ENCODE assay signal across 12 cellular contexts in the genomic region with DNA sequence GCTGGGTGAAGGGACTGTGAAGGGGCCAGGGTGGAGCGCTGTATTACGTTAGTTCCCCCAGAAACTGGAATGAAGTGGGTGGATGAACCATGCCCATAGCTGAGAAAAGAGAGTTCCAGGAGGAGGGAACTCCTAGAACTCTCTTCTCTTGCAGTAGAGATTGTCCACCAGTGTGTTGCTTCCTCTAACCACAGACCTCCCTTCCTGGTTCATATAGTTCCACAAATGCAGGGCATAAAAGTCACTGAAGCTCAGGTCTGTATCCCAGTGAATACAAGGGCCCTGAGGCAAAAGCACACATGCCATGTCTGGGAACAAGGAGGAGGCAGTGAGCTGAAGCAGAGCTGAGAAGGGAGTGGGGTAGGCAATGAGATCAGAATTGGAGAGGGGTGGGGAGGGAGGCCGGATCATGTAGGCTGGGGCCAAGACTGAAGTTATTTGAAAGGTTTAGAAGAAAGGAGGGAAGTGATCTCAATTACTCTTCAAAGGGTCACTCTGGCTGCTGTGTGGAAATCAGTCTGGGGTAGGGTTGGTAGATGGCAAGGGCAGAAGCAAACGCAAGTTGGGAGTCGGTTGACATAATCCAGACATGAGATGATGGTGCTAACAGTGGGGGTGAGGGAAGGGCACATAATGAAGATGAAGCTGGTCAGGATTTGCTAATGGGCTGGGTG. TPM values are rescaled to one million over a fixed set of nuclear protein-coding genes. Genes with fewer than 3 reads are reported as not detected.
DNase-seq lines count a peak whose midpoint lies in the region; ATAC-seq lines count a peak whose summit lies in the region.
"Had no signal": no experiment of that assay in that cellular context is flagged by ENCODE, and none has a peak within 500 bp of the region (broad histone marks: within the 10 kb centered on the region; RNA-seq: fewer than 3 reads in every experiment).

No MANE protein-coding gene starts in this region.

- H3K36me3 Mint-ChIP-seq in naive thymus-derived CD4-positive, alpha-beta T cell, result no peaks in the 10 kb centered on the region
- H3K36me3 Mint-ChIP-seq: activated naive CD8-positive, alpha-beta T cell had no signal

- CTCF ChIA-PET in naive thymus-derived CD4-positive, alpha-beta T cell (lab: Charles Lee), result no interaction called here

- H3K4me3 ChIP-seq in naive thymus-derived CD4-positive, alpha-beta T cell (ENCODE audit: low read length), result no peak overlapping the region

- H3K27me3 ChIP-seq in naive thymus-derived CD4-positive, alpha-beta T cell (ENCODE audit: control insufficient read depth in 2 of 2, insufficient read depth in 2 of 2, low read length in 2 of 2), result no peaks in the 10 kb centered on the region

- peak; percentile 52 for ATAC-seq in naive thymus-derived CD4-positive, alpha-beta T cell
- ATAC-seq in HG03108 (IDR thresholded peaks at IDR 0.05; ENCODE audit: unreplicated experiment) (no peak), GM18907 (IDR thresholded peaks at IDR 0.05; ENCODE audit: unreplicated experiment) (no peak), GM18861 (IDR thresholded peaks at IDR 0.05; ENCODE audit: unreplicated experiment) (no peak)

- peaks cover 0 to 5% (median 0%) of the 10 kb centered on the region in 7 donors for H3K4me1 Mint-ChIP-seq in naive thymus-derived CD4-positive, alpha-beta T cell

- peaks cover 4 to 24% (median 11%) of the 10 kb centered on the region in 5 donors for H3K27me3 Mint-ChIP-seq in naive thymus-derived CD4-positive, alpha-beta T cell

- DNase-seq in AG08395 (ENCODE audit: low spot score) (peak; percentile 48), NCI-H526 treated with DMSO at 0.1 percent for 48 hours (lab: John Stamatoyannopoulos, UW) (peak; percentile 9), ecto neural progenitor cell (ENCODE audit: low spot score) (peak; percentile 30), amniotic stem cell (lab: John Stamatoyannopoulos, UW) (no peak)
- no peak for DNase-seq in naive thymus-derived CD4-positive, alpha-beta T cell
- DNase-seq: NCI-H1092 had no signal

- H3K4me3 Mint-ChIP-seq in naive thymus-derived CD4-positive, alpha-beta T cell, result no peak overlapping the region
- H3K4me3 Mint-ChIP-seq: activated naive CD8-positive, alpha-beta T cell had no signal

- POLR2A ChIA-PET in naive thymus-derived CD4-positive, alpha-beta T cell (lab: Charles Lee), result no interaction called here

- no peaks in the 10 kb centered on the region for H3K4me1 ChIP-seq in naive thymus-derived CD4-positive, alpha-beta T cell (ENCODE audit: control insufficient read depth in 2 of 2, insufficient read depth in 2 of 2, low read length in 2 of 2)

- intact Hi-C loops in naive thymus-derived CD4-positive, alpha-beta T cell (cut with micrococcal nuclease), result no loop called here

- no peaks in the 10 kb centered on the region for H3K36me3 ChIP-seq in naive thymus-derived CD4-positive, alpha-beta T cell (ENCODE audit: control insufficient read depth in 2 of 3, insufficient read depth in 3 of 3, low read length in 3 of 3)

- H3K27ac ChIP-seq in naive thymus-derived CD4-positive, alpha-beta T cell (ENCODE audit: low read depth, low read length), result no peak overlapping the region
- H3K27ac ChIP-seq: C4-2B had no signal

- no peaks in the 10 kb centered on the region for H3K9me3 ChIP-seq in naive thymus-derived CD4-positive, alpha-beta T cell (ENCODE audit: control insufficient read depth in 2 of 3, low read length in 3 of 3)

- no peak overlapping the region for H3K27ac Mint-ChIP-seq in naive thymus-derived CD4-positive, alpha-beta T cell
- H3K27ac Mint-ChIP-seq: activated naive CD8-positive, alpha-beta T cell had no signal

- peaks cover 0 to 5% (median 1%) of the 10 kb centered on the region in 11 donors for H3K9me3 Mint-ChIP-seq in naive thymus-derived CD4-positive, alpha-beta T cell

RNA-seq across cellular contexts. Expression of a gene that starts 6.5 kb away (rescaled TPM):
- total RNA-seq in naive thymus-derived CD4-positive, alpha-beta T cell, result not detected
- not detected for polyA plus RNA-seq in naive thymus-derived CD4-positive, alpha-beta T cell
- total RNA-seq: T-helper 1 cell treated with Interleukin-12 subunit alpha and Interleukin-12 subunit beta and Interleukin-4 antibody, amounts not matched to agents 30 ng/mL and 1 ng/mL, for 36 hours had no signal

RNA-seq across cellular contexts. Expression of a gene that starts 10.3 kb away (rescaled TPM):
- under 1 TPM in 1 of 5 experiments, not detected in 4; 0.15 TPM for total RNA-seq in naive thymus-derived CD4-positive, alpha-beta T cell
- not detected for polyA plus RNA-seq in naive thymus-derived CD4-positive, alpha-beta T cell

RNA-seq across cellular contexts. Expression of a gene that starts 49.0 kb away (rescaled TPM):
- total RNA-seq in naive thymus-derived CD4-positive, alpha-beta T cell, result 10 to 100 TPM; 15.4 to 28.2 (median 20.8) TPM
- 10 to 100 TPM; 14.7 to 23.2 TPM for polyA plus RNA-seq in naive thymus-derived CD4-positive, alpha-beta T cell

Comparison
In these comparisons a context has a peak if more than half of its experiments do, and no peak if none do; other contexts are left out.
1. DNase-seq: peak in AG08395 (single experiment), NCI-H526 treated with DMSO at 0.1 percent for 48 hours (single experiment) and ecto neural progenitor cell (single experiment); none in naive thymus-derived CD4-positive, alpha-beta T cell (0 of 9) and amniotic stem cell (single experiment).